ENCODE assay signal across 8 cellular contexts in the genomic region with DNA sequence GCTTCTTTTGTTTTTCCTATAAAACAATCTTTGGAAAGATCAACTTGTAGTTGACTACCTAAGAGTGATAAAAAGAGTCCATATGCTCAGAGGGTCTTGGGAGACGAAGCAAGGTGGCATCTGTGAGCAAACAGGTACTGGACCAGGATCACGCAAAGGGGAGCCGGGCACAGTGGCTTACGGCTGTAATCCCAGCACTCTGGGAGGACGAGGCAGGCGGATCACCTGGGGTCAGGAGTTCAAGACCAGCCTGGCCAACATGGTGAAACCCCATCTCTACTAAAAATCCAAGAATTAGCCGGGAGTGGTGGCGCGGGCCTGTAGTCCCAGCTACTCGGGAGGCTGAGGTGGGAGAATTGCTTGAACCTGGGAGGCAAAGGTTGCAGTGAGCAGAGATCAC. TPM values are rescaled to one million over a fixed set of nuclear protein-coding genes. Genes with fewer than 3 reads are reported as not detected.
A peak's percentile ranks its signal among the peaks of the same experiment; 100 is the strongest.
DNase-seq lines count a peak whose midpoint lies in the region; ATAC-seq and TF ChIP-seq lines count a peak whose summit lies in the region.
"Not testable (repeated sequence)": the region's sequence is repeated elsewhere in the genome, so short reads cannot be mapped to it uniquely, and the experiment has no call there.
"Had no signal": no experiment of that assay in that cellular context is flagged by ENCODE, and none has a peak within 500 bp of the region (broad histone marks: within the 10 kb centered on the region; RNA-seq: fewer than 3 reads in every experiment).

No MANE protein-coding gene starts in this region.

- H3K4me1 Mint-ChIP-seq in activated naive CD4-positive, alpha-beta T cell treated with anti-CD3 and anti-CD28 coated beads, Interleukin-2, amount 50 U/mL, for 24 hours, result not testable (repeated sequence)
- peaks cover 0 to 12% (median 6%) of the 10 kb centered on the region in 3 donors for H3K4me1 Mint-ChIP-seq in naive B cell

- peaks cover 20% of the 10 kb centered on the region for H3K27me3 Mint-ChIP-seq in activated naive CD4-positive, alpha-beta T cell treated with anti-CD3 and anti-CD28 coated beads, Interleukin-2, amount 50 U/mL, for 24 hours
- peaks cover 49 to 79% (median 55%) of the 10 kb centered on the region in 3 donors for H3K27me3 Mint-ChIP-seq in naive B cell

- not testable (repeated sequence) for H3K36me3 Mint-ChIP-seq in activated naive CD4-positive, alpha-beta T cell treated with anti-CD3 and anti-CD28 coated beads, Interleukin-2, amount 50 U/mL, for 24 hours; naive B cell

- H2AK5ac ChIP-seq in trophoblast cell (ENCODE audit: low read length), result not testable (repeated sequence)

- not testable (repeated sequence) for H3K79me2 ChIP-seq in trophoblast cell (ENCODE audit: control insufficient read depth, insufficient read depth, low read length, poor library complexity)

- not testable (repeated sequence) for H4K8ac ChIP-seq in trophoblast cell (ENCODE audit: low read depth, low read length)

- intact Hi-C loops in heart right ventricle (cut with DNase I), result not testable (repeated sequence)

- not testable (repeated sequence) for H4K12ac ChIP-seq in trophoblast cell (ENCODE audit: low read depth, low read length)

- peaks cover 17% of the 10 kb centered on the region for H3K36me3 ChIP-seq in NT2/D1 (ENCODE audit: insufficient read depth, insufficient read length, low read length)
- not testable (repeated sequence) for H3K36me3 ChIP-seq in heart right ventricle; trophoblast cell (ENCODE audit: control insufficient read depth in 1 of 2, insufficient read depth in 2 of 2, low read length in 2 of 2)

- not testable (repeated sequence) for H3K9me3 Mint-ChIP-seq in activated naive CD4-positive, alpha-beta T cell treated with anti-CD3 and anti-CD28 coated beads, Interleukin-2, amount 50 U/mL, for 24 hours; naive B cell

- not testable (repeated sequence) for H4K91ac ChIP-seq in trophoblast cell (ENCODE audit: low read depth, low read length)

- H2BK5ac ChIP-seq in trophoblast cell (ENCODE audit: low read depth, low read length, poor library complexity), result not testable (repeated sequence)

- H3K4me3 ChIP-seq in NT2/D1 (ENCODE audit: insufficient read length, low read depth) (peak overlapping the region; percentile 74), coronary artery (peak overlapping the region; percentile 82), heart right ventricle (peak overlapping the region in 8 of 10 donors; percentile 57 to 78 (median 72))
- H3K4me3 ChIP-seq in trophoblast cell (ENCODE audit: low read depth, low read length), result not testable (repeated sequence)

- H3K23ac ChIP-seq in trophoblast cell (ENCODE audit: low read length), result not testable (repeated sequence)

- H2BK120ac ChIP-seq in trophoblast cell (ENCODE audit: insufficient read depth, low read length, poor library complexity), result not testable (repeated sequence)

- not testable (repeated sequence) for H2AFZ ChIP-seq in trophoblast cell (ENCODE audit: insufficient read depth, low read length, poor library complexity)

- not testable (repeated sequence) for H3K4ac ChIP-seq in trophoblast cell (ENCODE audit: low read depth, low read length)

- peak overlapping the region; percentile 86 for H3K9ac ChIP-seq in NT2/D1 (ENCODE audit: insufficient read length, low read depth)
- not testable (repeated sequence) for H3K9ac ChIP-seq in trophoblast cell (ENCODE audit: low read length)

- peak overlapping the region; percentile 87 for H3K4me2 ChIP-seq in trophoblast cell (ENCODE audit: low read length)

- not testable (repeated sequence) for H3K18ac ChIP-seq in trophoblast cell (ENCODE audit: low read length)

- H3K27ac ChIP-seq in coronary artery, result peak overlapping the region; percentile 90 to 94
- peak overlapping the region in 7 of 10 donors; percentile 22 to 90 (median 81) for H3K27ac ChIP-seq in heart right ventricle
- peak overlapping the region; percentile 28 for H3K27ac ChIP-seq in trophoblast cell (ENCODE audit: low read depth, low read length)
- H3K27ac ChIP-seq in temporal lobe (ENCODE audit: low read depth, low read length), result peak overlapping the region; percentile 76

- H3K9me3 ChIP-seq in NT2/D1 (ENCODE audit: insufficient read depth, low read length); heart right ventricle; trophoblast cell (ENCODE audit: insufficient read depth, low read depth, low read length): not testable (repeated sequence)

- 96 to 98% methylated on average over 10 of the region's 10 CpGs for WGBS in heart right ventricle, 2 donors
- no CpG with 5 or more reads among the region's 10 CpGs for WGBS in trophoblast cell (ENCODE audit: extremely low coverage, insufficient coverage, insufficient read length)

- H3K4me1 ChIP-seq in NT2/D1 (ENCODE audit: insufficient read depth, insufficient read length), result not testable (repeated sequence)
- H3K4me1 ChIP-seq in heart right ventricle (peaks cover 0 to 48% (median 24%) of the 10 kb centered on the region in 9 donors), trophoblast cell (ENCODE audit: control insufficient read depth in 1 of 2, insufficient read depth in 2 of 2, low read length in 2 of 2) (peaks cover 7 to 11% of the 10 kb centered on the region in 2 experiments)

- H3K27me3 ChIP-seq in NT2/D1 (ENCODE audit: insufficient read depth, insufficient read length) (peaks cover 13% of the 10 kb centered on the region), heart right ventricle (peaks cover 0 to 68% (median 27%) of the 10 kb centered on the region in 7 donors)
- not testable (repeated sequence) for H3K27me3 ChIP-seq in trophoblast cell (ENCODE audit: insufficient read depth, low read length)

- peak overlapping the region; percentile 51 for H2BK12ac ChIP-seq in trophoblast cell (ENCODE audit: low read length)

- H3K14ac ChIP-seq in trophoblast cell (ENCODE audit: low read length), result not testable (repeated sequence)

- peak overlapping the region; percentile 41 for H3K4me3 Mint-ChIP-seq in activated naive CD4-positive, alpha-beta T cell treated with anti-CD3 and anti-CD28 coated beads, Interleukin-2, amount 50 U/mL, for 24 hours
- H3K4me3 Mint-ChIP-seq in naive B cell, result peak overlapping the region in 6 of 8 donors; percentile 24 to 77 (median 56)

- DNase-seq in NT2/D1 (ENCODE audit: low read depth, low spot score); coronary artery (ENCODE audit: low spot score); heart right ventricle; naive B cell; trophoblast cell: not testable (repeated sequence)

- peaks cover 22% of the 10 kb centered on the region for H3K79me1 ChIP-seq in trophoblast cell (ENCODE audit: low read length)

- ATAC-seq in heart right ventricle; naive B cell (ENCODE audit: low read depth in 2 of 2): not testable (repeated sequence)

- H3K27ac Mint-ChIP-seq in activated naive CD4-positive, alpha-beta T cell treated with anti-CD3 and anti-CD28 coated beads, Interleukin-2, amount 50 U/mL, for 24 hours; naive B cell: not testable (repeated sequence)

- TF ChIP-seq CTCF in coronary artery (IDR thresholded peaks at IDR 0.05); heart right ventricle (IDR thresholded peaks at IDR 0.05): not testable (repeated sequence)

RNA-seq across cellular contexts. Expression of gene EFHD1, which starts 2.0 kb away (rescaled TPM):
- total RNA-seq in heart right ventricle (10 to 100 TPM in 9 of 10 donors, 1 to 10 TPM in 1; 8.1 to 33.8 (median 19.5) TPM), temporal lobe (2.7 TPM)
- polyA plus RNA-seq in heart right ventricle (10 to 100 TPM; 11.7 to 36.2 TPM), naive B cell (ENCODE audit: low read depth in 6 of 6) (not detected)
- 69.8 and 75.6 TPM in 2 replicates for polyA plus RNA-seq in trophoblast cell (2013)
- total RNA-seq: MCF 10A had no signal

Comparison
In these comparisons a context has a peak if more than half of its experiments do, and no peak if none do; other contexts are left out.
1. H3K27ac ChIP-seq: peak in every context shown above with its lines; median percentile 92 in coronary artery; 81 in heart right ventricle; 76 in temporal lobe; 28 in trophoblast cell.